In the genomic region with DNA sequence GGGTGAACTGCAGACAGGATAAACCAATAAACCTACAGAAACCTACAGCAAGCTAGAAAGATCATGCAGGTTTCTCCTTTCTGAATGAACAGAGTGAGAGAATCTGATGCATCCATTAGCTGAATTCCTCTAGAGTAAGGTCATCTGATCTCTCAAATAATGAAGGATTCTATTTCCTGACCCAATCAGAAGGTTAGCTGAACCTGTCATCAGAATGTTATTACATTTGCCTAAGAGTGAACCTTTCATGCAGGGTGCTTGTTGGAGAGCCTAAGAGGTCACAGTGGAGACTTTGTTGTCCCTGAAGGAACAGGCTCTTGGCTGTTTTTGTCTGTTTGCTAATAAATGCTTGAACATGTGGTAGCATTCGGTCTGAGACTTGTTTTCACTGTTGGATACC, we compare ENCODE assay signal across 24 cellular contexts. TPM values are rescaled to one million over a fixed set of nuclear protein-coding genes. Genes with fewer than 3 reads are reported as not detected.
DNase-seq lines count a peak whose midpoint lies in the region; ATAC-seq, FAIRE-seq and TF ChIP-seq lines count a peak whose summit lies in the region.
"Had no signal": no experiment of that assay in that cellular context is flagged by ENCODE, and none has a peak within 500 bp of the region (broad histone marks: within the 10 kb centered on the region; RNA-seq: fewer than 3 reads in every experiment).

No MANE protein-coding gene starts in this region.

- no peaks in the 10 kb centered on the region for H3F3A ChIP-seq in GM23338 (replicated peaks; ENCODE audit: low read depth)

- H3K36me3 ChIP-seq in GM23338 (ENCODE audit: insufficient read depth) (no peaks in the 10 kb centered on the region), bronchial epithelial cell (ENCODE audit: control insufficient read depth, insufficient read depth, low read length) (no peaks in the 10 kb centered on the region), colonic mucosa (no peaks in the 10 kb centered on the region)
- H3K36me3 ChIP-seq: BLaER1, MG63, SJCRH30 had no signal

- intact Hi-C loops in colonic mucosa (cut with DNase I) = loop anchor here (10.0 kb wide), 1 partner anchor 358 kb away; no protein-coding TSS in a partner anchor

- TF ChIP-seq CTCF in GM23338 (conservative IDR thresholded peaks at IDR 0.05; ENCODE audit: low read depth in 2 of 2) (no peak), bronchial epithelial cell (IDR thresholded peaks at IDR 0.05; ENCODE audit: insufficient read depth, low read length, severe bottlenecking) (no peak), colonic mucosa (IDR thresholded peaks at IDR 0.05) (no peak)

- H3K4me3 ChIP-seq in GM23338 (no peak overlapping the region), bronchial epithelial cell (ENCODE audit: low read depth, low read length) (no peak overlapping the region), colonic mucosa (no peak overlapping the region)
- H3K4me3 ChIP-seq: BLaER1, MG63, SJCRH30 had no signal

- H3K27me3 Mint-ChIP-seq in GM23338 (ENCODE audit: insufficient read depth, low read depth, poor library complexity) = peaks cover 3% of the 10 kb centered on the region

- H3K79me2 ChIP-seq in GM23338 (replicated peaks; ENCODE audit: insufficient read depth) = no peaks in the 10 kb centered on the region

- H3K27ac ChIP-seq in GM23338 (ENCODE audit: low read depth) = no peak overlapping the region
- H3K27ac ChIP-seq in colonic mucosa = no peak overlapping the region
- H3K27ac ChIP-seq: BLaER1, SJCRH30 had no signal

- peak overlapping the region; percentile 19; the same call in 1 of the 2 replicates for H3K27ac Mint-ChIP-seq in GM23338
- H3K27ac Mint-ChIP-seq: CD8-positive, alpha-beta T cell had no signal

- ATAC-seq in GM23338 (no peak), GM19455 (IDR thresholded peaks at IDR 0.05; ENCODE audit: unreplicated experiment) (no peak)
- ATAC-seq: CD8-positive, alpha-beta T cell had no signal

- H3K9me3 Mint-ChIP-seq in GM23338 = no peaks in the 10 kb centered on the region
- H3K9me3 Mint-ChIP-seq: CD8-positive, alpha-beta T cell had no signal

- peaks cover 29% of the 10 kb centered on the region for H3K4me1 Mint-ChIP-seq in GM23338

- H3K9ac ChIP-seq in colonic mucosa (ENCODE audit: low read depth in 2 of 2, low read length in 2 of 2) = no peak overlapping the region
- H3K9ac ChIP-seq: BLaER1 had no signal

- H2AFZ ChIP-seq in GM23338 = no peak overlapping the region

- no peak overlapping the region for H3K4me2 ChIP-seq in GM23338
- H3K4me2 ChIP-seq: BLaER1 had no signal

- no peaks in the 10 kb centered on the region; the same call in 1 of the 2 replicates for H3K9me2 ChIP-seq in GM23338 (ENCODE audit: insufficient read depth)

- no peak overlapping the region for H3K4me3 Mint-ChIP-seq in GM23338
- H3K4me3 Mint-ChIP-seq: CD8-positive, alpha-beta T cell; H9 had no signal

- no peaks in the 10 kb centered on the region for H3K9me3 ChIP-seq in colonic mucosa
- H3K9me3 ChIP-seq: BLaER1, MG63, SJCRH30 had no signal

- no peak for FAIRE-seq in bronchial epithelial cell (lab: Jason Lieb, UNC)

- DNase-seq in COLO829 (ENCODE audit: low spot score) (peak; percentile 35), GM23338 (ENCODE audit: low spot score) (peak; percentile 22), bronchial epithelial cell (ENCODE audit: low read depth) (peak; percentile 17), kidney tubule cell (ENCODE audit: low spot score) (peak; percentile 70), inferior parietal cortex (ENCODE audit: extremely low spot score) (no peak), colonic mucosa (no peak), RKO (ENCODE audit: low spot score) (no peak)
- DNase-seq: 8988T; CD8-positive, alpha-beta T cell; DMS79 treated with DMSO at 0.1 percent for 48 hours; H9; IMR-90; Karpas-422; MG63; NCI-H1092 treated with DMSO at 0.1 percent for 48 hours; NCI-H2081 treated with DMSO at 0.1 percent for 48 hours; NCI-H2227 treated with DMSO at 0.1 percent for 48 hours; NCI-H524 treated with DMSO at 0.1 percent for 48 hours; NK-92 treated with Interleukin-12 subunit alpha and Interleukin-12 subunit beta, amount 100 ng/mL, for 24 hours; RPMI8226; SJCRH30 had no signal

- H3K27me3 ChIP-seq in GM23338 (ENCODE audit: insufficient read depth) = no peaks in the 10 kb centered on the region
- H3K27me3 ChIP-seq in bronchial epithelial cell (ENCODE audit: control insufficient read depth, insufficient read depth, low read length) = no peaks in the 10 kb centered on the region
- no peaks in the 10 kb centered on the region for H3K27me3 ChIP-seq in colonic mucosa
- H3K27me3 ChIP-seq: BLaER1, MG63, SJCRH30 had no signal

- H3K4me1 ChIP-seq in GM23338 (ENCODE audit: insufficient read depth) (peaks cover 17% of the 10 kb centered on the region), colonic mucosa (no peaks in the 10 kb centered on the region)
- H3K4me1 ChIP-seq: BLaER1, SJCRH30 had no signal

- no peaks in the 10 kb centered on the region; the same call in 2 of the 3 replicates for H3K36me3 Mint-ChIP-seq in GM23338 (ENCODE audit: low read depth)
- H3K36me3 Mint-ChIP-seq: CD8-positive, alpha-beta T cell had no signal

- H4K20me1 ChIP-seq in GM23338 (replicated peaks; ENCODE audit: insufficient read depth) = no peaks in the 10 kb centered on the region
- H4K20me1 ChIP-seq: BLaER1 had no signal

TF ChIP-seq in GM23338, 12 proteins besides CTCF, POLR2A, EP300 and RAD21 (continues in another document):
- TF ChIP-seq, protein P1, sequence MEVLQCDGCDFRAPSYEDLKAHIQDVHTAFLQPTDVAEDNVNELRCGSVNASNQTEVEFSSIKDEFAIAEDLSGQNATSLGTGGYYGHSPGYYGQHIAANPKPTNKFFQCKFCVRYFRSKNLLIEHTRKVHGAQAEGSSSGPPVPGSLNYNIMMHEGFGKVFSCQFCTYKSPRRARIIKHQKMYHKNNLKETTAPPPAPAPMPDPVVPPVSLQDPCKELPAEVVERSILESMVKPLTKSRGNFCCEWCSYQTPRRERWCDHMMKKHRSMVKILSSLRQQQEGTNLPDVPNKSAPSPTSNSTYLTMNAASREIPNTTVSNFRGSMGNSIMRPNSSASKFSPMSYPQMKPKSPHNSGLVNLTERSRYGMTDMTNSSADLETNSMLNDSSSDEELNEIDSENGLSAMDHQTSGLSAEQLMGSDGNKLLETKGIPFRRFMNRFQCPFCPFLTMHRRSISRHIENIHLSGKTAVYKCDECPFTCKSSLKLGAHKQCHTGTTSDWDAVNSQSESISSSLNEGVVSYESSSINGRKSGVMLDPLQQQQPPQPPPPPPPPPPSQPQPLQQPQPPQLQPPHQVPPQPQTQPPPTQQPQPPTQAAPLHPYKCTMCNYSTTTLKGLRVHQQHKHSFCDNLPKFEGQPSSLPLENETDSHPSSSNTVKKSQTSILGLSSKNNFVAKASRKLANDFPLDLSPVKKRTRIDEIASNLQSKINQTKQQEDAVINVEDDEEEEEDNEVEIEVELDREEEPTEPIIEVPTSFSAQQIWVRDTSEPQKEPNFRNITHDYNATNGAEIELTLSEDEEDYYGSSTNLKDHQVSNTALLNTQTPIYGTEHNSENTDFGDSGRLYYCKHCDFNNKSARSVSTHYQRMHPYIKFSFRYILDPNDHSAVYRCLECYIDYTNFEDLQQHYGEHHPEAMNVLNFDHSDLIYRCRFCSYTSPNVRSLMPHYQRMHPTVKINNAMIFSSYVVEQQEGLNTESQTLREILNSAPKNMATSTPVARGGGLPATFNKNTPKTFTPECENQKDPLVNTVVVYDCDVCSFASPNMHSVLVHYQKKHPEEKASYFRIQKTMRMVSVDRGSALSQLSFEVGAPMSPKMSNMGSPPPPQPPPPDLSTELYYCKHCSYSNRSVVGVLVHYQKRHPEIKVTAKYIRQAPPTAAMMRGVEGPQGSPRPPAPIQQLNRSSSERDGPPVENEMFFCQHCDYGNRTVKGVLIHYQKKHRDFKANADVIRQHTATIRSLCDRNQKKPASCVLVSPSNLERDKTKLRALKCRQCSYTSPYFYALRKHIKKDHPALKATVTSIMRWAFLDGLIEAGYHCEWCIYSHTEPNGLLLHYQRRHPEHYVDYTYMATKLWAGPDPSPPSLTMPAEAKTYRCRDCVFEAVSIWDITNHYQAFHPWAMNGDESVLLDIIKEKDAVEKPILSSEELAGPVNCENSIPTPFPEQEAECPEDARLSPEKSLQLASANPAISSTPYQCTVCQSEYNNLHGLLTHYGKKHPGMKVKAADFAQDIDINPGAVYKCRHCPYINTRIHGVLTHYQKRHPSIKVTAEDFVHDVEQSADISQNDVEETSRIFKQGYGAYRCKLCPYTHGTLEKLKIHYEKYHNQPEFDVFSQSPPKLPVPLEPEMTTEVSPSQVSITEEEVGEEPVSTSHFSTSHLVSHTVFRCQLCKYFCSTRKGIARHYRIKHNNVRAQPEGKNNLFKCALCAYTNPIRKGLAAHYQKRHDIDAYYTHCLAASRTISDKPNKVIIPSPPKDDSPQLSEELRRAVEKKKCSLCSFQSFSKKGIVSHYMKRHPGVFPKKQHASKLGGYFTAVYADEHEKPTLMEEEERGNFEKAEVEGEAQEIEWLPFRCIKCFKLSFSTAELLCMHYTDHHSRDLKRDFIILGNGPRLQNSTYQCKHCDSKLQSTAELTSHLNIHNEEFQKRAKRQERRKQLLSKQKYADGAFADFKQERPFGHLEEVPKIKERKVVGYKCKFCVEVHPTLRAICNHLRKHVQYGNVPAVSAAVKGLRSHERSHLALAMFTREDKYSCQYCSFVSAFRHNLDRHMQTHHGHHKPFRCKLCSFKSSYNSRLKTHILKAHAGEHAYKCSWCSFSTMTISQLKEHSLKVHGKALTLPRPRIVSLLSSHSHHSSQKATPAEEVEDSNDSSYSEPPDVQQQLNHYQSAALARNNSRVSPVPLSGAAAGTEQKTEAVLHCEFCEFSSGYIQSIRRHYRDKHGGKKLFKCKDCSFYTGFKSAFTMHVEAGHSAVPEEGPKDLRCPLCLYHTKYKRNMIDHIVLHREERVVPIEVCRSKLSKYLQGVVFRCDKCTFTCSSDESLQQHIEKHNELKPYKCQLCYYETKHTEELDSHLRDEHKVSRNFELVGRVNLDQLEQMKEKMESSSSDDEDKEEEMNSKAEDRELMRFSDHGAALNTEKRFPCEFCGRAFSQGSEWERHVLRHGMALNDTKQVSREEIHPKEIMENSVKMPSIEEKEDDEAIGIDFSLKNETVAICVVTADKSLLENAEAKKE (CRISPR knock-in tag; IDR thresholded peaks at IDR 0.05) = no peak
- TF ChIP-seq EZH2 (IDR thresholded peaks at IDR 0.05; ENCODE audit: low read depth, unreplicated experiment) = no peak
- TF ChIP-seq EZH2phosphoT487 (IDR thresholded peaks at IDR 0.05; ENCODE audit: unreplicated experiment) = no peak
- no peak for TF ChIP-seq STAT1 (IDR thresholded peaks at IDR 0.05; ENCODE audit: unreplicated experiment)
- TF ChIP-seq ZNF331 (CRISPR knock-in tag; IDR thresholded peaks at IDR 0.05; ENCODE audit: low read depth) = no peak

RNA-seq across cellular contexts. Expression of a gene that starts 24.0 kb away (rescaled TPM):
- not detected in 2 replicates for total RNA-seq in GM23338 (2014; rRNA removed; shearing (Covaris generic))
- polyA plus RNA-seq in GM23338 (2016; fragmentation: Nextera tagmentation; extraction: Ambion mirVana) = not detected in 2 replicates
- not detected in 2 replicates for total RNA-seq in bronchial epithelial cell
- not detected for total RNA-seq in colonic mucosa
- total RNA-seq: CD8-positive, alpha-beta T cell; H9; IMR-90; OCI-LY7; SJCRH30 had no signal
- polyA plus RNA-seq: IMR-90 had no signal

RNA-seq across cellular contexts. Expression of a gene that starts 57.5 kb away (rescaled TPM):
- total RNA-seq in GM23338 (2014; rRNA removed; shearing (Covaris generic)) = not detected in 2 replicates
- polyA plus RNA-seq in GM23338 (2016; fragmentation: Nextera tagmentation; extraction: Ambion mirVana) = not detected in 2 replicates
- total RNA-seq in bronchial epithelial cell = not detected in 2 replicates
- total RNA-seq in colonic mucosa = not detected
- total RNA-seq: CD8-positive, alpha-beta T cell; H9; IMR-90; SJCRH30 had no signal
- polyA plus RNA-seq: IMR-90 had no signal

Comparison
In these comparisons a context has a peak if more than half of its experiments do, and no peak if none do; other contexts are left out.
1. DNase-seq: peak in COLO829 (single experiment), GM23338 (single experiment), bronchial epithelial cell (single experiment) and kidney tubule cell (single experiment); none in inferior parietal cortex (single experiment), colonic mucosa (single experiment) and RKO (single experiment).